In genomic region chr6:108546079-108547049, GRCh38 we compare ENCODE assay signal across 24 cellular contexts. TPM values are rescaled to one million over a fixed set of nuclear protein-coding genes. Genes with fewer than 3 reads are reported as not detected.
A peak's percentile ranks its signal among the peaks of the same experiment; 100 is the strongest.
DNase-seq lines count a peak whose midpoint lies in the region; ATAC-seq and TF ChIP-seq lines count a peak whose summit lies in the region.
"Had no signal": no experiment of that assay in that cellular context is flagged by ENCODE, and none has a peak within 500 bp of the region (broad histone marks: within the 10 kb centered on the region; RNA-seq: fewer than 3 reads in every experiment).

No MANE protein-coding gene starts in this region.

- no peak overlapping the region for H3K27ac ChIP-seq in CD8-positive, alpha-beta T cell (ENCODE audit: low read depth, low read length)
- H3K27ac ChIP-seq: foreskin keratinocyte, upper lobe of left lung had no signal

- CTCF ChIA-PET in CD8-positive, alpha-beta T cell (lab: Charles Lee): interaction anchor here (0.8 to 8.2 kb wide), 7 partner anchors 8 to 528 kb away, joined by 3 to 184 read pairs (median 4); no protein-coding TSS in a partner anchor

- no peaks in the 10 kb centered on the region for H3K36me3 Mint-ChIP-seq in CD8-positive, alpha-beta T cell
- no peaks in the 10 kb centered on the region for H3K36me3 Mint-ChIP-seq in immature natural killer cell
- no peaks in the 10 kb centered on the region for H3K36me3 Mint-ChIP-seq in activated T-cell treated with anti-CD3 and anti-CD28 coated beads, Interleukin-2, amount 50 U/mL, for 72 hours (ENCODE audit: insufficient read depth in 2 of 2)
- H3K36me3 Mint-ChIP-seq: memory B cell, WTC11 had no signal

- peak overlapping the region; percentile 64 for H3K27ac Mint-ChIP-seq in CD8-positive, alpha-beta T cell
- peak overlapping the region; percentile 81 to 96 (median 90) for H3K27ac Mint-ChIP-seq in immature natural killer cell
- no peak overlapping the region for H3K27ac Mint-ChIP-seq in activated T-cell treated with anti-CD3 and anti-CD28 coated beads, Interleukin-2, amount 50 U/mL, for 72 hours
- H3K27ac Mint-ChIP-seq: memory B cell, WTC11 had no signal

- DNase-seq in CD8-positive, alpha-beta T cell: no peak
- DNase-seq in Jurkat, Clone E6-1 (ENCODE audit: low read depth, low spot score): peak; percentile 71
- peak; percentile 58 for DNase-seq in RPMI8226
- DNase-seq in immature natural killer cell: peak in 2 of 3 donors; percentile 31 to 36
- DNase-seq in NCI-H146 (lab: John Stamatoyannopoulos, UW): no peak
- no peak for DNase-seq in activated T-cell treated with anti-CD3 and anti-CD28 coated beads, Interleukin-2, amount 50 U/mL, for 72 hours
- DNase-seq in activated T-cell treated with anti-CD3 and anti-CD28 coated beads, Interleukin-2, amount 50 U/mL, for 48 hours: no peak
- no peak for DNase-seq in HPDE6-E6E7 (ENCODE audit: extremely low spot score)
- DNase-seq: activated gamma-delta T cell; activated T-cell treated with anti-CD3 and anti-CD28 coated beads for 4 hours; effector memory CD4-positive, alpha-beta T cell; EL; foreskin keratinocyte; HCEC 1CT; heart right ventricle; NCI-H1417 treated with DMSO at 0.1 percent for 48 hours; NCI-H2107; NCI-H510A; nucleus accumbens; SK-N-SH; stimulated activated CD4-positive, alpha-beta T cell treated with anti-CD3 and anti-CD28 coated beads, Interleukin-1b, Interleukin-23, amount 100 ng/mL, for 48 hours; upper lobe of left lung had no signal

- no peaks in the 10 kb centered on the region for H3K9me3 Mint-ChIP-seq in CD8-positive, alpha-beta T cell
- no peaks in the 10 kb centered on the region for H3K9me3 Mint-ChIP-seq in immature natural killer cell
- H3K9me3 Mint-ChIP-seq in activated T-cell treated with anti-CD3 and anti-CD28 coated beads, Interleukin-2, amount 50 U/mL, for 72 hours: no peaks in the 10 kb centered on the region
- H3K9me3 Mint-ChIP-seq: memory B cell, WTC11 had no signal

- H3K4me1 ChIP-seq in CD8-positive, alpha-beta T cell (ENCODE audit: insufficient read depth, low read length): peaks cover 12% of the 10 kb centered on the region
- H3K4me1 ChIP-seq: foreskin keratinocyte had no signal

- no peak overlapping the region for H3K4me3 ChIP-seq in CD8-positive, alpha-beta T cell (ENCODE audit: low read depth, low read length)
- H3K4me3 ChIP-seq in Jurkat, Clone E6-1 (ENCODE audit: low read length): no peak overlapping the region
- H3K4me3 ChIP-seq: heart right ventricle, upper lobe of left lung had no signal

- H3K4me1 Mint-ChIP-seq in CD8-positive, alpha-beta T cell (ENCODE audit: low read depth): peaks cover 18% of the 10 kb centered on the region
- peaks cover 35 to 40% of the 10 kb centered on the region in 2 donors for H3K4me1 Mint-ChIP-seq in immature natural killer cell
- H3K4me1 Mint-ChIP-seq in activated T-cell treated with anti-CD3 and anti-CD28 coated beads, Interleukin-2, amount 50 U/mL, for 72 hours (ENCODE audit: low read depth): peaks cover 14% of the 10 kb centered on the region

- H3K36me3 ChIP-seq in CD8-positive, alpha-beta T cell (ENCODE audit: insufficient read depth, low read length): no peaks in the 10 kb centered on the region
- H3K36me3 ChIP-seq: heart right ventricle, upper lobe of left lung had no signal

- no peaks in the 10 kb centered on the region for H3K27me3 ChIP-seq in CD8-positive, alpha-beta T cell (ENCODE audit: insufficient read depth, low read length)
- H3K27me3 ChIP-seq: foreskin keratinocyte, heart right ventricle, upper lobe of left lung had no signal

- POLR2A ChIA-PET in CD8-positive, alpha-beta T cell (lab: Charles Lee): interaction anchor here (0.8 to 1.3 kb wide), 4 partner anchors 11 to 548 kb away, joined by 3 to 5 read pairs (median 4); partner anchors contain the start of gene SESN1

- intact Hi-C loops in CD8-positive, alpha-beta T cell (cut with DNase I, micrococcal nuclease): no loop called here

- no peaks in the 10 kb centered on the region for H3K9me3 ChIP-seq in CD8-positive, alpha-beta T cell (ENCODE audit: low read length)
- H3K9me3 ChIP-seq: heart right ventricle, SK-N-SH, upper lobe of left lung had no signal

- no peak for TF ChIP-seq CTCF in CD8-positive, alpha-beta T cell (IDR thresholded peaks at IDR 0.05)

- no peaks in the 10 kb centered on the region for H3K27me3 Mint-ChIP-seq in CD8-positive, alpha-beta T cell (ENCODE audit: low read depth)
- H3K27me3 Mint-ChIP-seq in immature natural killer cell (ENCODE audit: low read depth in 3 of 3): no peaks in the 10 kb centered on the region
- peaks cover 15% of the 10 kb centered on the region for H3K27me3 Mint-ChIP-seq in activated T-cell treated with anti-CD3 and anti-CD28 coated beads, Interleukin-2, amount 50 U/mL, for 72 hours (ENCODE audit: low read depth)

- no peak for ATAC-seq in CD8-positive, alpha-beta T cell
- ATAC-seq in activated T-cell treated with anti-CD3 and anti-CD28 coated beads, Interleukin-2, amount 50 U/mL, for 72 hours (replicated peaks in 1 of 2): no peak
- ATAC-seq: foreskin keratinocyte, heart right ventricle, WTC11 had no signal

- no peak overlapping the region for H3K4me3 Mint-ChIP-seq in CD8-positive, alpha-beta T cell
- peak overlapping the region; percentile 63 to 80 (median 76) for H3K4me3 Mint-ChIP-seq in immature natural killer cell
- no peak overlapping the region for H3K4me3 Mint-ChIP-seq in activated T-cell treated with anti-CD3 and anti-CD28 coated beads, Interleukin-2, amount 50 U/mL, for 72 hours
- H3K4me3 Mint-ChIP-seq: memory B cell, WTC11 had no signal

RNA-seq across cellular contexts. Expression of gene FOXO3, which starts 14.4 kb away (rescaled TPM):
- 10 to 100 TPM; 26.3 to 26.5 TPM for total RNA-seq in CD8-positive, alpha-beta T cell
- 9.7 TPM for polyA plus RNA-seq in Jurkat, Clone E6-1 (2012; ENCODE audit: insufficient read depth, insufficient read length)
- polyA plus RNA-seq in immature natural killer cell: 10 to 100 TPM; 20.3 to 41.3 (median 36.4) TPM
- 10 to 100 TPM in 1 of 2 donors, 1 to 10 TPM in 1; 7.1 to 10.0 TPM for total RNA-seq in activated T-cell treated with anti-CD3 and anti-CD28 coated beads, Interleukin-2, amount 50 U/mL, for 72 hours

Comparison
In these comparisons a context has a peak if more than half of its experiments do, and no peak if none do; other contexts are left out.
1. DNase-seq: peak in Jurkat, Clone E6-1 (single experiment), RPMI8226 (single experiment) and immature natural killer cell (2 of 3); none in CD8-positive, alpha-beta T cell (0 of 7), NCI-H146 (single experiment), activated T-cell treated with anti-CD3 and anti-CD28 coated beads, Interleukin-2, amount 50 U/mL, for 72 hours (0 of 2), activated T-cell treated with anti-CD3 and anti-CD28 coated beads, Interleukin-2, amount 50 U/mL, for 48 hours (0 of 2) and HPDE6-E6E7 (single experiment).
2. H3K4me3 Mint-ChIP-seq: peak in immature natural killer cell (5 of 5); none in CD8-positive, alpha-beta T cell (single experiment) and activated T-cell treated with anti-CD3 and anti-CD28 coated beads, Interleukin-2, amount 50 U/mL, for 72 hours (0 of 2).